Comparison of ENCODE assay signal across 20 cellular contexts in genomic region chr2:38862481-38862880, GRCh38. TPM values are rescaled to one million over a fixed set of nuclear protein-coding genes. Genes with fewer than 3 reads are reported as not detected.
DNase-seq lines count a peak whose midpoint lies in the region; ATAC-seq and TF ChIP-seq lines count a peak whose summit lies in the region.
"Had no signal": no experiment of that assay in that cellular context is flagged by ENCODE, and none has a peak within 500 bp of the region (broad histone marks: within the 10 kb centered on the region; RNA-seq: fewer than 3 reads in every experiment).

No MANE protein-coding gene starts in this region.

- no peaks in the 10 kb centered on the region for H4K20me1 ChIP-seq in smooth muscle cell (ENCODE audit: low read depth)
- H4K20me1 ChIP-seq: BLaER1 had no signal

- H3K4me1 ChIP-seq in mesenchymal stem cell (ENCODE audit: control insufficient read depth, insufficient read depth, low read depth, low read length) (peaks cover 1% of the 10 kb centered on the region), smooth muscle cell (ENCODE audit: low read depth) (no peaks in the 10 kb centered on the region)
- H3K4me1 ChIP-seq: A549, BLaER1 had no signal

- H2AFZ ChIP-seq in mesenchymal stem cell (ENCODE audit: low read depth, low read length) (no peak overlapping the region), smooth muscle cell (ENCODE audit: low read depth) (no peak overlapping the region)
- H2AFZ ChIP-seq: GM23248 had no signal

- peaks cover 12% of the 10 kb centered on the region for H3K79me1 ChIP-seq in mesenchymal stem cell (replicated peaks; ENCODE audit: low read length, poor library complexity, severe bottlenecking)

- H3K4me3 ChIP-seq in epithelial cell of proximal tubule (ENCODE audit: low read depth, low read length), result peak overlapping the region; percentile 39
- H3K4me3 ChIP-seq in mesenchymal stem cell (ENCODE audit: insufficient read depth in 1 of 2, low read depth in 1 of 2, low read length in 2 of 2), result no peak overlapping the region
- no peak overlapping the region for H3K4me3 ChIP-seq in smooth muscle cell
- no peak overlapping the region for H3K4me3 ChIP-seq in lower leg skin (ENCODE audit: low read depth, poor library complexity, severe bottlenecking)
- H3K4me3 ChIP-seq: A549, BLaER1, GM12878, GM23248, HAP-1, K562 had no signal

- no peak overlapping the region for H2AK5ac ChIP-seq in mesenchymal stem cell (ENCODE audit: low read length, severe bottlenecking)

- no peaks in the 10 kb centered on the region for H3F3A ChIP-seq in smooth muscle cell (ENCODE audit: low read depth)

- H3K36me3 ChIP-seq in mesenchymal stem cell (ENCODE audit: control insufficient read depth in 1 of 2, insufficient read depth in 2 of 2, low read depth in 1 of 2, low read length in 2 of 2) (peaks cover 10 to 72% of the 10 kb centered on the region in 2 experiments), smooth muscle cell (ENCODE audit: low read depth) (peaks cover 38% of the 10 kb centered on the region)

- peak overlapping the region; percentile 67 for H3K27ac ChIP-seq in mesenchymal stem cell (ENCODE audit: low read length, poor library complexity, severe bottlenecking)
- no peak overlapping the region for H3K27ac ChIP-seq in smooth muscle cell (ENCODE audit: low read depth)
- H3K27ac ChIP-seq: A549, BLaER1, GM23248 had no signal

- no peak overlapping the region for H2BK15ac ChIP-seq in mesenchymal stem cell (ENCODE audit: low read depth, poor library complexity, severe bottlenecking)

- TF ChIP-seq CTCF in epithelial cell of proximal tubule (conservative IDR thresholded peaks at IDR 0.05; ENCODE audit: low read depth, low read length) (no peak), smooth muscle cell (IDR thresholded peaks at IDR 0.05; ENCODE audit: borderline replicate concordance, insufficient read depth, poor library complexity, severe bottlenecking) (no peak), lower leg skin (IDR thresholded peaks at IDR 0.05) (no peak)

- H3K9ac ChIP-seq in mesenchymal stem cell (ENCODE audit: low read length) (no peak overlapping the region), smooth muscle cell (ENCODE audit: low read depth) (no peak overlapping the region)
- H3K9ac ChIP-seq: BLaER1, GM23248 had no signal

- no peak overlapping the region for H3K14ac ChIP-seq in mesenchymal stem cell (ENCODE audit: low read length in 2 of 2)

- no peaks in the 10 kb centered on the region for H3K79me2 ChIP-seq in smooth muscle cell (ENCODE audit: low read depth)

- H2BK120ac ChIP-seq in mesenchymal stem cell (ENCODE audit: low read depth, low read length), result no peak overlapping the region

- no peak overlapping the region for H3K4ac ChIP-seq in mesenchymal stem cell (ENCODE audit: low read depth in 1 of 2, low read length in 2 of 2)

- H3K27me3 ChIP-seq in mesenchymal stem cell (ENCODE audit: control insufficient read depth in 1 of 2, insufficient read depth in 1 of 2, low read length in 2 of 2) (no peaks in the 10 kb centered on the region), smooth muscle cell (ENCODE audit: low read depth) (no peaks in the 10 kb centered on the region)
- H3K27me3 ChIP-seq: BLaER1 had no signal

- no peak overlapping the region for H4K91ac ChIP-seq in mesenchymal stem cell (ENCODE audit: low read length)

- intact Hi-C loops in lower leg skin (cut with DNase I; ENCODE audit: low total_unique reads), result no loop called here

- DNase-seq in EH (ENCODE audit: low read depth) (peak; percentile 5), epithelial cell of proximal tubule (ENCODE audit: low read depth) (peak; percentile 18), mesenchymal stem cell (no peak), smooth muscle cell (lab: John Stamatoyannopoulos, UW; ENCODE audit: unreplicated experiment) (no peak), lower leg skin (ENCODE audit: low spot score in 2 of 2) (no peak), NCI-H1105 (lab: John Stamatoyannopoulos, UW) (no peak)
- DNase-seq: Calu3, DMS79 treated with DMSO at 0.1 percent for 48 hours, EL, GM23248, IMR-90 had no signal

- H3K9me3 ChIP-seq in mesenchymal stem cell (ENCODE audit: control insufficient read depth, low read length), result no peaks in the 10 kb centered on the region
- no peaks in the 10 kb centered on the region for H3K9me3 ChIP-seq in smooth muscle cell (replicated peaks; ENCODE audit: low read depth)
- H3K9me3 ChIP-seq: HAP-1 had no signal

- ATAC-seq in HG02870 (IDR thresholded peaks at IDR 0.05; ENCODE audit: unreplicated experiment), result no peak
- ATAC-seq: A549, K562 had no signal

- H3K18ac ChIP-seq in mesenchymal stem cell (ENCODE audit: low read depth in 1 of 2, low read length in 2 of 2), result no peak overlapping the region

- no peak overlapping the region for H2BK5ac ChIP-seq in mesenchymal stem cell (ENCODE audit: low read depth, low read length, poor library complexity, severe bottlenecking)

- H4K8ac ChIP-seq in mesenchymal stem cell (ENCODE audit: low read length), result no peak overlapping the region

- no peak overlapping the region for H2BK12ac ChIP-seq in mesenchymal stem cell (ENCODE audit: low read length in 2 of 2)

- no peak for TF ChIP-seq POLR2A in lower leg skin (IDR thresholded peaks at IDR 0.05)

- H3K4me2 ChIP-seq in mesenchymal stem cell (ENCODE audit: low read length, poor library complexity, severe bottlenecking), result no peak overlapping the region
- no peak overlapping the region for H3K4me2 ChIP-seq in smooth muscle cell
- H3K4me2 ChIP-seq: A549, BLaER1 had no signal

- H3K23ac ChIP-seq in mesenchymal stem cell (ENCODE audit: low read length in 2 of 2), result no peak overlapping the region

RNA-seq across cellular contexts. Expression of gene DHX57, which starts 13.3 kb away (rescaled TPM):
- 11.0 and 15.6 TPM in 2 replicates for total RNA-seq in epithelial cell of proximal tubule
- 9.4 TPM for polyA plus RNA-seq in mesenchymal stem cell (2013, experiment 1 of 2)
- polyA plus RNA-seq in mesenchymal stem cell (2013, experiment 2 of 2), result 9.5 TPM
- total RNA-seq in smooth muscle cell, result 16.8 and 22.2 TPM in 2 replicates
- 8.4 and 10.8 TPM in 2 replicates for polyA plus RNA-seq in smooth muscle cell
- total RNA-seq in lower leg skin, result 10 to 100 TPM in 3 of 4 donors, 1 to 10 TPM in 1; 6.8 to 19.9 (median 15.8) TPM

RNA-seq across cellular contexts. Expression of gene MORN2, which starts 13.3 kb away (rescaled TPM):
- 12.2 and 28.4 TPM in 2 replicates for total RNA-seq in epithelial cell of proximal tubule
- polyA plus RNA-seq in mesenchymal stem cell (2013, experiment 1 of 2), result 37.1 TPM
- 38.3 TPM for polyA plus RNA-seq in mesenchymal stem cell (2013, experiment 2 of 2)
- 30.5 and 49.7 TPM in 2 replicates for total RNA-seq in smooth muscle cell
- 42.8 and 53.7 TPM in 2 replicates for polyA plus RNA-seq in smooth muscle cell
- total RNA-seq in lower leg skin, result 10 to 100 TPM in 1 of 4 donors, 1 to 10 TPM in 3; 3.3 to 11.0 (median 6.5) TPM

RNA-seq across cellular contexts. Expression of gene ARHGEF33, which starts 27.2 kb away (rescaled TPM):
- total RNA-seq in epithelial cell of proximal tubule (under 0.01 and 0.22 TPM in 2 replicates), smooth muscle cell (0.40 and 2.3 TPM in 2 replicates), lower leg skin (1 to 10 TPM in 1 of 4 donors, under 1 TPM in 3; 0.13 to 1.4 (median 0.66) TPM)
- 0.32 TPM for polyA plus RNA-seq in mesenchymal stem cell (2013, experiment 1 of 2)
- polyA plus RNA-seq in mesenchymal stem cell (2013, experiment 2 of 2), result 0.44 TPM
- 1.4 TPM in 1 of 2 replicates, not detected in the other for polyA plus RNA-seq in smooth muscle cell
- total RNA-seq: G401, H4 had no signal
- polyA plus RNA-seq: CD14-positive monocyte had no signal

Comparison
In these comparisons a context has a peak if more than half of its experiments do, and no peak if none do; other contexts are left out.
1. DNase-seq: peak in EH (single experiment) and epithelial cell of proximal tubule (single experiment); none in mesenchymal stem cell (single experiment), smooth muscle cell (single experiment), lower leg skin (0 of 2) and NCI-H1105 (single experiment).